1 cellular context compared by ENCODE assay signal in genomic region chr2:37350034-37350433, GRCh38.
TF ChIP-seq lines count a peak whose summit lies in the region.

No MANE protein-coding gene starts in this region.

TF ChIP-seq in HepG2, 621 proteins besides CTCF, POLR2A, EP300 and RAD21 (continued from another document):
- no peak for TF ChIP-seq NONO (IDR thresholded peaks at IDR 0.05)
- no peak for TF ChIP-seq NONO (CRISPR knock-in tag; conservative IDR thresholded peaks at IDR 0.05)
- TF ChIP-seq ZSCAN30 (CRISPR knock-in tag; IDR thresholded peaks at IDR 0.05), result no peak
- TF ChIP-seq DMAP1 (CRISPR knock-in tag; IDR thresholded peaks at IDR 0.05), result no peak
- peak; percentile 46; the same call in 1 of the 2 replicates for TF ChIP-seq SALL1 (CRISPR knock-in tag; IDR thresholded peaks at IDR 0.05)
- no peak for TF ChIP-seq ZNF547 (CRISPR knock-in tag; IDR thresholded peaks at IDR 0.05)
- TF ChIP-seq HBP1 (CRISPR knock-in tag; IDR thresholded peaks at IDR 0.05; ENCODE audit: low read depth), result no peak
- no peak for TF ChIP-seq TEAD3 (CRISPR knock-in tag; optimal IDR thresholded peaks at IDR 0.05; ENCODE audit: borderline replicate concordance)
- peak; percentile 20; the same call in 1 of the 2 replicates for TF ChIP-seq NFIC (IDR thresholded peaks at IDR 0.05; ENCODE audit: low read length)
- TF ChIP-seq GATAD2A (CRISPR knock-in tag; IDR thresholded peaks at IDR 0.05), result peak; percentile 65
- no peak for TF ChIP-seq SNAPC5 (CRISPR knock-in tag; IDR thresholded peaks at IDR 0.05; ENCODE audit: borderline replicate concordance)
- TF ChIP-seq ZNF451 (CRISPR knock-in tag; IDR thresholded peaks at IDR 0.05), result no peak
- peak; percentile 27 for TF ChIP-seq SKI (IDR thresholded peaks at IDR 0.05; ENCODE audit: partially characterized antibody)
- TF ChIP-seq CHD4 (IDR thresholded peaks at IDR 0.05; ENCODE audit: borderline replicate concordance, low read length), result no peak
- TF ChIP-seq ZNF652 (CRISPR knock-in tag; IDR thresholded peaks at IDR 0.05; ENCODE audit: borderline replicate concordance, low read depth), result 0 out of 2 replicates have a peak, but pooled peaks have one; percentile 22
- peak; percentile 60 for TF ChIP-seq CEBPB (IDR thresholded peaks at IDR 0.05; ENCODE audit: borderline replicate concordance, low read depth, low read length)
- no peak for TF ChIP-seq GLI4 (CRISPR knock-in tag; IDR thresholded peaks at IDR 0.05; ENCODE audit: borderline replicate concordance)
- TF ChIP-seq ZFY (CRISPR knock-in tag; IDR thresholded peaks at IDR 0.05), result peak; percentile 26; the same call in 1 of the 2 replicates
- TF ChIP-seq CREB1 (IDR thresholded peaks at IDR 0.05), result no peak
- TF ChIP-seq CREB1 (CRISPR knock-in tag; IDR thresholded peaks at IDR 0.05), result no peak
- no peak for TF ChIP-seq HDAC2 (CRISPR knock-in tag; IDR thresholded peaks at IDR 0.05)
- 0 out of 2 replicates have a peak, but pooled peaks have one; percentile 6 for TF ChIP-seq PHF21A (CRISPR knock-in tag; IDR thresholded peaks at IDR 0.05)
- TF ChIP-seq HMG20A (CRISPR knock-in tag; IDR thresholded peaks at IDR 0.05; ENCODE audit: borderline replicate concordance), result no peak
- TF ChIP-seq DRAP1 (CRISPR knock-in tag; IDR thresholded peaks at IDR 0.05), result no peak
- no peak for TF ChIP-seq ZNF747 (CRISPR knock-in tag; IDR thresholded peaks at IDR 0.05; ENCODE audit: borderline replicate concordance)
